31 cellular contexts compared by ENCODE assay signal in the genomic region with DNA sequence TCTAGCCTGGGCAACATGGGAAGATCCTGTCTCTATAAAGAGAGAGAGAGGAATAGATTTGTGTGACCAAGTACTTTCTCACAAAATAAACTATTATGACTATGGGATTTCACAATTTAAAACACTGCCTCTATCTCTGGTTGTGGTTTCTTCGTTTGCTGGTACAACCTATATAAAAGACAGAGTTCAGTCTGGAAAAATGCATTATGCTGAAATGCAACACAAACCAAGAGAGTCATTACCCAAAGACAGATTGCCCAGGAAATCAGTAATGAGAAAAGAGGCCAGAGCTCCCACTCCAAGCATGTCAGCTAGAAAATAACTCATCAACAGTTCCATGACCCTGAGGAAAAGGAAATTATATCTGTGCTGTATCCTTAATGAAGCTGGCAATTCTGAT. TPM values are rescaled to one million over a fixed set of nuclear protein-coding genes. Genes with fewer than 3 reads are reported as not detected.
DNase-seq lines count a peak whose midpoint lies in the region; ATAC-seq, FAIRE-seq and TF ChIP-seq lines count a peak whose summit lies in the region.
"Had no signal": no experiment of that assay in that cellular context is flagged by ENCODE, and none has a peak within 500 bp of the region (broad histone marks: within the 10 kb centered on the region; RNA-seq: fewer than 3 reads in every experiment).

No MANE protein-coding gene starts in this region.

- no peak overlapping the region for H3K9ac ChIP-seq in K562 (ENCODE audit: insufficient read depth in 1 of 2, low read depth in 2 of 2, low read length in 2 of 2)
- H3K9ac ChIP-seq in colonic mucosa (ENCODE audit: low read depth in 2 of 2, low read length in 2 of 2), result no peak overlapping the region

- TF ChIP-seq CTCF in K562 (IDR thresholded peaks at IDR 0.05 in 2 of 3, conservative IDR thresholded peaks at IDR 0.05 in 1 of 3; ENCODE audit: insufficient read depth in 2 of 3, low read depth in 1 of 3, low read length in 3 of 3) (no peak), colonic mucosa (IDR thresholded peaks at IDR 0.05) (no peak), GM13977 (IDR thresholded peaks at IDR 0.05; ENCODE audit: extremely low read depth, insufficient read depth, missing control alignments) (no peak)

- no peak for TF ChIP-seq RAD21 in K562 (CRISPR knock-in tag; conservative IDR thresholded peaks at IDR 0.05 in 1 of 2, IDR thresholded peaks at IDR 0.05 in 1 of 2)

- H3K36me3 ChIP-seq in K562 (ENCODE audit: control insufficient read depth, insufficient read depth, low read length) (no peaks in the 10 kb centered on the region), colonic mucosa (no peaks in the 10 kb centered on the region)
- H3K36me3 ChIP-seq: heart left ventricle, left ventricle myocardium inferior, Peyer's patch, sigmoid colon, SJCRH30, uterus had no signal

- 0% methylated on average over 1 of the region's 1 CpG for WGBS in K562 (ENCODE audit: insufficient coverage, low coverage, missing lambda C conversion rate)

- no peak overlapping the region; the same call in 1 of the 3 replicates for H3K27ac ChIP-seq in K562 (ENCODE audit: extremely low read depth, low read depth, low read length)
- H3K27ac ChIP-seq in colonic mucosa, result no peak overlapping the region
- H3K27ac ChIP-seq: heart left ventricle, HL-60, left ventricle myocardium inferior, Peyer's patch, sigmoid colon, SJCRH30, uterus, VCaP had no signal

- POLR2A ChIA-PET in K562 (lab: Yijun Ruan, JAX), result interaction anchor here (1.1 to 2.4 kb wide), 5 partner anchors 9 to 29 kb away, joined by 3 to 15 read pairs (median 6); no protein-coding TSS in a partner anchor

- H3K4me1 ChIP-seq in K562 (replicated peaks in 1 of 2; ENCODE audit: control insufficient read depth in 2 of 2, insufficient read depth in 2 of 2, low read length in 2 of 2) (peaks cover 4 to 16% of the 10 kb centered on the region in 2 experiments; a peak in 4 of 5 replicates), colonic mucosa (no peaks in the 10 kb centered on the region)
- H3K4me1 ChIP-seq: heart left ventricle, left ventricle myocardium inferior, Peyer's patch, sigmoid colon, uterus had no signal

- no peaks in the 10 kb centered on the region for H4K20me1 ChIP-seq in K562 (replicated peaks; ENCODE audit: control insufficient read depth, insufficient read depth, low read length)

- no peaks in the 10 kb centered on the region for H3K9me1 ChIP-seq in K562 (ENCODE audit: control insufficient read depth, insufficient read depth, low read length)

- H2AFZ ChIP-seq in K562 (ENCODE audit: low read depth, low read length), result no peak overlapping the region

- peak; percentile 23 for FAIRE-seq in K562 (lab: Jason Lieb, UNC)
- FAIRE-seq: G401.6 had no signal

- ATAC-seq in K562 (peak; percentile 35; the same call in 2 of the 3 replicates), HG03457 (IDR thresholded peaks at IDR 0.05; ENCODE audit: unreplicated experiment) (no peak)
- ATAC-seq: activated CD8-positive, alpha-beta memory T cell treated with anti-CD3 and anti-CD28 coated beads, Interleukin-2, amount 10 ng/mL, durations not matched to agents 7 days and 5 days; heart left ventricle; mucosa of descending colon had no signal

- H3K27me3 ChIP-seq in K562 (ENCODE audit: control insufficient read depth in 2 of 2, insufficient read depth in 2 of 2, low read length in 2 of 2) (peaks cover 0 to 5% of the 10 kb centered on the region in 2 experiments; a peak in 1 of 5 replicates), colonic mucosa (no peaks in the 10 kb centered on the region)
- H3K27me3 ChIP-seq: heart left ventricle, Peyer's patch, sigmoid colon, SJCRH30, uterus had no signal

- H3K4me3 ChIP-seq in K562 (no peak overlapping the region), colonic mucosa (no peak overlapping the region)
- H3K4me3 ChIP-seq: heart left ventricle, left ventricle myocardium inferior, mucosa of descending colon, Peyer's patch, sigmoid colon, SJCRH30, uterus had no signal

- in situ Hi-C loops in K562 (cut with MboI), result no loop called here
- in situ Hi-C loops in GM13977 (cut with MboI; ENCODE audit: low pct_unique_long_range_greater_than_20kb, low sequenced_read_pairs, unreplicated experiment), result no loop called here

- H3K4me2 ChIP-seq in K562 (ENCODE audit: insufficient read depth, low read length), result peak overlapping the region; percentile 23; the same call in 1 of the 2 replicates

- TF ChIP-seq POLR2A in K562 (conservative IDR thresholded peaks at IDR 0.05), result no peak

- DNase-seq in AG08396 (ENCODE audit: low spot score) (peak; percentile 32), HCEC 1CT (peak; percentile 35), K562 (ENCODE audit: extremely low read depth in 1 of 4, low spot score in 3 of 4) (no peak), iris pigment epithelial cell (ENCODE audit: low read depth) (peak; percentile 81), colonic mucosa (no peak), COLO668 (lab: John Stamatoyannopoulos, UW; ENCODE audit: unreplicated experiment) (no peak), GM13977 (ENCODE audit: low spot score) (no peak)
- DNase-seq: activated CD4-positive, alpha-beta T cell treated with anti-CD3 and anti-CD28 coated beads, Interleukin-2, amount 10 ng/mL, durations not matched to agents 7 days and 5 days; activated CD8-positive, alpha-beta memory T cell treated with anti-CD3 and anti-CD28 coated beads, Interleukin-2, amount 10 ng/mL, durations not matched to agents 7 days and 5 days; activated naive CD8-positive, alpha-beta T cell treated with anti-CD3 and anti-CD28 coated beads for 36 hours; CD4-positive, alpha-beta T cell; cortex of kidney; DMS 273 treated with DMSO at 0.1 percent for 48 hours; heart left ventricle; immature natural killer cell; left ventricle myocardium inferior; mucosa of descending colon; NCI-H1436; NCI-H510A treated with DMSO at 0.1 percent for 48 hours; NK-92 treated with Interleukin-12 subunit alpha and Interleukin-12 subunit beta, amount 100 ng/mL, for 24 hours; Peyer's patch; posterior cingulate gyrus; sigmoid colon; stimulated activated CD4-positive, alpha-beta T cell treated with anti-CD3 and anti-CD28 coated beads, Interleukin-1b, Interleukin-23, amount 100 ng/mL, for 48 hours; T-helper 2 cell; uterus had no signal

- intact Hi-C loops in K562 (cut with micrococcal nuclease) (no loop called here), colonic mucosa (cut with DNase I) (no loop called here)

- no TSS peak for BruUV-seq in K562 (replicated peaks; lab: Mats Ljungman, UMichigan)

- H3K79me2 ChIP-seq in K562 (ENCODE audit: control insufficient read depth, insufficient read depth, low read length), result no peaks in the 10 kb centered on the region

- CTCF ChIA-PET in K562 (lab: Yijun Ruan, JAX; ENCODE audit: low intra/inter-chr PET ratio), result no interaction called here

- no peak for TF ChIP-seq EP300 in K562 (IDR thresholded peaks at IDR 0.05; ENCODE audit: low read length)

- H3K9me3 ChIP-seq in K562 (replicated peaks; ENCODE audit: control insufficient read depth, insufficient read depth, low read depth, low read length), result no peaks in the 10 kb centered on the region
- H3K9me3 ChIP-seq in colonic mucosa, result no peaks in the 10 kb centered on the region
- H3K9me3 ChIP-seq: heart left ventricle, left ventricle myocardium inferior, mucosa of descending colon, Peyer's patch, sigmoid colon, SJCRH30, uterus had no signal

TF ChIP-seq in K562, 482 proteins besides CTCF, POLR2A, EP300 and RAD21:
- no peak for TF ChIP-seq ZNF175 (CRISPR knock-in tag; IDR thresholded peaks at IDR 0.05; ENCODE audit: low read depth)

RNA-seq across cellular contexts. Expression of a gene that starts 23.2 kb away (rescaled TPM):
- 0.44 and 0.67 TPM in 2 replicates for total RNA-seq in K562 (2011; cell fraction: chromatin; rRNA removed; ENCODE audit: low replicate concordance)
- 0.66 and 1.0 TPM in 2 replicates for total RNA-seq in K562 (2011; cell fraction: nucleolus; rRNA removed)
- total RNA-seq in K562 (2011; cell fraction: nucleoplasm; rRNA removed), result 0.61 and 0.66 TPM in 2 replicates
- total RNA-seq in K562 (2014; rRNA removed) (1.1 and 1.8 TPM in 2 replicates), K562 (2014; rRNA removed; fragmentation: Illumina TruSeq; extraction: Trizol) (0.76 and 0.86 TPM in 2 replicates), K562 (2015; rRNA removed; fragmentation: Illumina TruSeq; extraction: Trizol) (0.98 and 1.0 TPM in 2 replicates), K562 (2021) (1.0 and 1.2 TPM in 2 replicates), colonic mucosa (1 to 10 TPM in 1 of 2 donors, under 1 TPM in 1; 0.82 to 2.2 TPM)
- polyA plus RNA-seq in K562 (2011; rRNA removed) (0.03 and 0.24 TPM in 2 replicates), K562 (2014; fragmentation: Illumina TruSeq; extraction: Trizol) (0.73 and 0.74 TPM in 2 replicates), K562 (2014; fragmentation: Nextera tagmentation; extraction: Ambion mirVana) (under 1 TPM; 0.24 to 0.34 TPM), K562 (2014; rRNA removed) (0.81 and 0.94 TPM in 2 replicates)
- 0.07 and 0.40 TPM in 2 replicates for polyA plus RNA-seq in K562 (2011; cell fraction: cytosol; rRNA removed)
- 0.06 and 0.59 TPM in 2 replicates for polyA plus RNA-seq in K562 (2011; cell fraction: nucleus; rRNA removed)
- 0.82 and 2.1 TPM in 2 replicates for polyA plus RNA-seq in K562 (2012)
- polyA minus RNA-seq in K562 (2011; rRNA and poly(A)+ RNA removed), result 0.18 and 0.36 TPM in 2 replicates
- not detected in 2 replicates for polyA minus RNA-seq in K562 (2011; cell fraction: cytosol; rRNA and poly(A)+ RNA removed)
- 0.33 TPM in 1 of 2 replicates, not detected in the other for polyA minus RNA-seq in K562 (2011; cell fraction: nucleus; rRNA and poly(A)+ RNA removed)
- total RNA-seq: activated CD4-positive, alpha-beta T cell treated with anti-CD3 and anti-CD28 coated beads, Interleukin-2, amount 10 ng/mL, durations not matched to agents 7 days and 5 days; activated CD8-positive, alpha-beta memory T cell treated with anti-CD3 and anti-CD28 coated beads, Interleukin-2, amount 10 ng/mL, durations not matched to agents 7 days and 5 days; CD4-positive, alpha-beta T cell had no signal

RNA-seq across cellular contexts. Expression of a gene that starts 37.1 kb away (rescaled TPM):
- 36.6 and 64.0 TPM in 2 replicates for total RNA-seq in K562 (2011; cell fraction: chromatin; rRNA removed; ENCODE audit: low replicate concordance)
- total RNA-seq in K562 (2011; cell fraction: nucleolus; rRNA removed), result 19.7 and 27.4 TPM in 2 replicates
- 32.8 and 57.2 TPM in 2 replicates for total RNA-seq in K562 (2011; cell fraction: nucleoplasm; rRNA removed)
- total RNA-seq in K562 (2014; rRNA removed), result 24.7 and 32.2 TPM in 2 replicates
- total RNA-seq in K562 (2014; rRNA removed; fragmentation: Illumina TruSeq; extraction: Trizol), result 32.9 and 34.8 TPM in 2 replicates
- 34.8 and 35.2 TPM in 2 replicates for total RNA-seq in K562 (2015; rRNA removed; fragmentation: Illumina TruSeq; extraction: Trizol)
- 28.2 and 28.7 TPM in 2 replicates for total RNA-seq in K562 (2021)
- polyA plus RNA-seq in K562 (2011; rRNA removed), result 35.9 and 36.1 TPM in 2 replicates
- 24.3 and 31.5 TPM in 2 replicates for polyA plus RNA-seq in K562 (2011; cell fraction: cytosol; rRNA removed)
- 13.4 and 15.1 TPM in 2 replicates for polyA plus RNA-seq in K562 (2011; cell fraction: nucleus; rRNA removed)
- polyA plus RNA-seq in K562 (2012), result 21.9 and 32.3 TPM in 2 replicates
- polyA plus RNA-seq in K562 (2014; fragmentation: Illumina TruSeq; extraction: Trizol), result 30.5 and 37.3 TPM in 2 replicates
- polyA plus RNA-seq in K562 (2014; fragmentation: Nextera tagmentation; extraction: Ambion mirVana), result 10 to 100 TPM; 15.9 to 23.1 TPM
- 28.5 and 29.9 TPM in 2 replicates for polyA plus RNA-seq in K562 (2014; rRNA removed)
- polyA minus RNA-seq in K562 (2011; rRNA and poly(A)+ RNA removed), result 56.9 and 64.1 TPM in 2 replicates
- 21.5 and 25.9 TPM in 2 replicates for polyA minus RNA-seq in K562 (2011; cell fraction: cytosol; rRNA and poly(A)+ RNA removed)
- 20.3 and 41.9 TPM in 2 replicates for polyA minus RNA-seq in K562 (2011; cell fraction: nucleus; rRNA and poly(A)+ RNA removed)
- 10 to 100 TPM; 23.9 to 24.0 TPM for total RNA-seq in colonic mucosa

Comparison
In these comparisons a context has a peak if more than half of its experiments do, and no peak if none do; other contexts are left out.
1. DNase-seq: peak in AG08396 (single experiment), HCEC 1CT (single experiment) and iris pigment epithelial cell (single experiment); none in K562 (0 of 4), colonic mucosa (single experiment), COLO668 (single experiment) and GM13977 (single experiment).